ENCODE assay signal across 8 cellular contexts in genomic region chr11:111601979-111602864, GRCh38. TPM values are rescaled to one million over a fixed set of nuclear protein-coding genes. Genes with fewer than 3 reads are reported as not detected.
DNase-seq lines count a peak whose midpoint lies in the region.

TSS of gene SIK2 (plus strand) at chr11:111602449. CDS start at chr11:111602564, 115 bp downstream.

- peak within 1 kb of the TSS; percentile 99 for H3K27ac ChIP-seq in subcutaneous abdominal adipose tissue (ENCODE audit: low read depth, low read length)

- H3K9me3 ChIP-seq in HAP-1, result no peaks in the 10 kb centered on the region
- no peaks in the 10 kb centered on the region for H3K9me3 ChIP-seq in neuron (ENCODE audit: low read length)
- no peaks in the 10 kb centered on the region for H3K9me3 ChIP-seq in subcutaneous abdominal adipose tissue (ENCODE audit: control insufficient read depth in 5 of 5, low read length in 5 of 5)

- peak within 1 kb of the TSS; percentile 83 for H2AFZ ChIP-seq in neuron (ENCODE audit: low read depth, low read length)

- peaks cover 16% of the 10 kb centered on the region for H3K4me1 ChIP-seq in HAP-1
- peaks cover 23% of the 10 kb centered on the region for H3K4me1 ChIP-seq in neuron (ENCODE audit: insufficient read depth, low read length)
- peaks cover 5 to 40% (median 35%) of the 10 kb centered on the region in 5 donors for H3K4me1 ChIP-seq in subcutaneous abdominal adipose tissue (ENCODE audit: control insufficient read depth in 5 of 5, insufficient read depth in 5 of 5, low read length in 5 of 5)

- H3K9ac ChIP-seq in subcutaneous abdominal adipose tissue (ENCODE audit: low read length in 5 of 5), result peak within 1 kb of the TSS; percentile 94 to 99 (median 98)

- DNase-seq in GDM1 (lab: John Stamatoyannopoulos, UW) (peak; percentile 98), HAP-1 (ENCODE audit: low spot score in 2 of 2) (peak; percentile 94 to 96), M059J (ENCODE audit: low read depth) (peak; percentile 94), SIG-M5 (lab: John Stamatoyannopoulos, UW) (peak; percentile 47), foreskin melanocyte (peak; percentile 90)
- DNase-seq in activated naive CD4-positive, alpha-beta T cell (lab: John Stamatoyannopoulos, UW), result peak; percentile 58 to 88 (median 78)

- H3K36me3 ChIP-seq in HAP-1 (replicated peaks) (no peaks in the 10 kb centered on the region), neuron (ENCODE audit: insufficient read depth, low read length) (no peaks in the 10 kb centered on the region), subcutaneous abdominal adipose tissue (ENCODE audit: control insufficient read depth in 5 of 5, insufficient read depth in 5 of 5, low read length in 5 of 5) (no peaks in the 10 kb centered on the region)

- H3K27me3 ChIP-seq in HAP-1 (ENCODE audit: low read depth) (no peaks in the 10 kb centered on the region), neuron (ENCODE audit: insufficient read depth, low read length) (no peaks in the 10 kb centered on the region), subcutaneous abdominal adipose tissue (ENCODE audit: control insufficient read depth in 5 of 5, insufficient read depth in 4 of 5, low read length in 5 of 5) (no peaks in the 10 kb centered on the region)

- in situ Hi-C loops in HAP-1 (cut with MboI; ENCODE audit: low sequenced_read_pairs), result loop anchor here (5.0 kb wide), 2 partner anchors 165 to 240 kb away; partner anchors contain the start of gene PPP2R1B

- peak within 1 kb of the TSS; percentile 69 for H3K4me3 ChIP-seq in HAP-1
- peak within 1 kb of the TSS; percentile 58 for H3K4me3 ChIP-seq in neuron (ENCODE audit: low read length)
- H3K4me3 ChIP-seq in subcutaneous abdominal adipose tissue (ENCODE audit: low read depth in 1 of 5, low read length in 5 of 5), result peak within 1 kb of the TSS; percentile 92 to 98 (median 95)

RNA-seq across cellular contexts. Expression of gene SIK2, which starts in this region (rescaled TPM):
- total RNA-seq in M059J (2014; rRNA removed; shearing (Covaris generic)), result 8.4 and 19.4 TPM in 2 replicates

Comparison
In these comparisons a context has a peak if more than half of its experiments do, and no peak if none do; other contexts are left out.
1. Peak in every context shown above with its lines: DNase-seq, H3K4me3 ChIP-seq and H3K27ac ChIP-seq.
2. DNase-seq: peak in every context shown above with its lines; median percentile 98 in GDM1; 95 in HAP-1; 94 in M059J; 90 in foreskin melanocyte; 78 in activated naive CD4-positive, alpha-beta T cell; 47 in SIG-M5.